Comparison of ENCODE assay signal across 10 cellular contexts in the genomic region with DNA sequence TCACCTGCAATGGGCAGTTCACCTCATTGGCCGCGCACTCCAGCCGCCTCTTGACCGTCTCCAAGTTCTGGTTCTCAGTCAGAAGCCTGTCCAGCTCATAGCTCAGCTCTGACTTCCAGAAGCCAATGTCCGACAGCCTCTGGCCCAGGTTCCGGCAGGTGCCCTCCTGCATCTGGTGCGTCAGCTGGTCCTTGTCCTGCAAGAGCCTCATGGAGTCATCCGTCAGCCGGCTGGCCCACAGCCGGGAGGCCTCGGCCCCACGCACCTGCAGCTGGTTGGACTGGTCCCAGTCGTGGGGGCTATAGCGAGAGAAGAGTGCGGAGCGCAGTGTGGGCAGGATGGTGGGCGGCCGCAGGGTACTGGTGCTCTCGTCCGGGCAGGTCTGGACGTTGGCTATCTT. TPM values are rescaled to one million over a fixed set of nuclear protein-coding genes. Genes with fewer than 3 reads are reported as not detected.
"Had no signal": no experiment of that assay in that cellular context is flagged by ENCODE, and none has a peak within 500 bp of the region (broad histone marks: within the 10 kb centered on the region; RNA-seq: fewer than 3 reads in every experiment).

No MANE protein-coding gene starts in this region.

- H3K4me1 ChIP-seq: HAP-1 had no signal

- H3K36me3 ChIP-seq: HAP-1 had no signal

- H3K27ac ChIP-seq: GM23248, HL-60 had no signal

- H3K4me3 ChIP-seq: GM23248, HAP-1, K562 had no signal

- DNase-seq: GM23248, GOT3, H7, HFFc6, IMR-90 had no signal

- H3K9me3 ChIP-seq: HAP-1 had no signal

- H3K4me3 Mint-ChIP-seq: HFFc6 had no signal

- ATAC-seq: HCT116 had no signal

- H3K27ac Mint-ChIP-seq: HFFc6 had no signal

- H3K9me3 Mint-ChIP-seq: HFFc6 had no signal

RNA-seq across cellular contexts. Expression of a gene that starts 0.4 kb away (rescaled TPM):
- total RNA-seq: GM23248, H4, HFFc6, IMR-90, K562 had no signal
